1 cellular context compared by ENCODE assay signal in the genomic region with DNA sequence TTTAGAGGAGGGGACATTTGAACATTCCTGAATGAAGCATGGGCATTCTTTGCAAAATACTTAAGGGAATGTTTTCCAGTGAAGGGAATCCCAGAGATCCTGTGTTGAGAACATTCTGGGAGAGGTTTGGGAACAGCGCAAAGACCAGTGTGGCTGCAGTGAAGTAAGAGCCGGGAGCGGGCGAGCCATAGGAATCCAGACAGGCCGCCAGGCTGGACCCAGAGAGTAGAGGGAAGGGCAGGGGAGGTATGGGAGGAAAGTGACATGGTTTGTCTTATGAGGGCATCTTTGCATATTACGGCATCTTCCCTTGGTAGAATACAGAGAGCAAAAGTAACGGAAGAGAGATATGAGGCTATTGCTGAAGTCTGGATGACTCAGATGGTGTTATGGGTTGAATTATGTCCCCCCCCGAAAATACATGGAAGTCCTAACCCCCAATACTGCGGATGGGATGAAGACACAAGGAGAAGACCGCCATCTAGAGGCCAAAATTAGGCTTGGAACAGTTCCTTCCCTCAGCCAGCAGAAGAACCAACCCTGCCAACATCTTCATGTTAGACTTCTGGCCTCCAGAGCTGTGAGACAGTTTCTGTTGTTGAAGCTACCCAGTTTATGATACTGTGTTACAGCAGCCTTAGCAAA.
TF ChIP-seq lines count a peak whose summit lies in the region.

No MANE protein-coding gene starts in this region.

TF ChIP-seq in HepG2, 621 proteins besides CTCF, POLR2A, EP300 and RAD21 (continued from another document):
- TF ChIP-seq, protein P1, sequence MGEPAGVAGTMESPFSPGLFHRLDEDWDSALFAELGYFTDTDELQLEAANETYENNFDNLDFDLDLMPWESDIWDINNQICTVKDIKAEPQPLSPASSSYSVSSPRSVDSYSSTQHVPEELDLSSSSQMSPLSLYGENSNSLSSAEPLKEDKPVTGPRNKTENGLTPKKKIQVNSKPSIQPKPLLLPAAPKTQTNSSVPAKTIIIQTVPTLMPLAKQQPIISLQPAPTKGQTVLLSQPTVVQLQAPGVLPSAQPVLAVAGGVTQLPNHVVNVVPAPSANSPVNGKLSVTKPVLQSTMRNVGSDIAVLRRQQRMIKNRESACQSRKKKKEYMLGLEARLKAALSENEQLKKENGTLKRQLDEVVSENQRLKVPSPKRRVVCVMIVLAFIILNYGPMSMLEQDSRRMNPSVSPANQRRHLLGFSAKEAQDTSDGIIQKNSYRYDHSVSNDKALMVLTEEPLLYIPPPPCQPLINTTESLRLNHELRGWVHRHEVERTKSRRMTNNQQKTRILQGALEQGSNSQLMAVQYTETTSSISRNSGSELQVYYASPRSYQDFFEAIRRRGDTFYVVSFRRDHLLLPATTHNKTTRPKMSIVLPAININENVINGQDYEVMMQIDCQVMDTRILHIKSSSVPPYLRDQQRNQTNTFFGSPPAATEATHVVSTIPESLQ (CRISPR knock-in tag; conservative IDR thresholded peaks at IDR 0.05) = no peak
